9 cellular contexts compared by ENCODE assay signal in genomic region chr1:11869104-11869503, GRCh38. TPM values are rescaled to one million over a fixed set of nuclear protein-coding genes. Genes with fewer than 3 reads are reported as not detected.
"Had no signal": no experiment of that assay in that cellular context is flagged by ENCODE, and none has a peak within 500 bp of the region (broad histone marks: within the 10 kb centered on the region; RNA-seq: fewer than 3 reads in every experiment).

No MANE protein-coding gene starts in this region.

- FAIRE-seq: G401.6, GM12878, GM12891, GM12892, GM18507, GM19239 had no signal

- H3K4me3 ChIP-seq: GM12878 had no signal

- DNase-seq: GDM1, GF-D8 had no signal

- ATAC-seq: GM12878 had no signal

RNA-seq across cellular contexts. Expression of gene NPPB, which starts 10.4 kb away (rescaled TPM):
- total RNA-seq: G401, GM12878 had no signal
- polyA plus RNA-seq: GM12878 had no signal

RNA-seq across cellular contexts. Expression of gene NPPA, which starts 21.5 kb away (rescaled TPM):
- total RNA-seq: G401, GM12878 had no signal
